ENCODE assay signal across 2 cellular contexts in the genomic region with DNA sequence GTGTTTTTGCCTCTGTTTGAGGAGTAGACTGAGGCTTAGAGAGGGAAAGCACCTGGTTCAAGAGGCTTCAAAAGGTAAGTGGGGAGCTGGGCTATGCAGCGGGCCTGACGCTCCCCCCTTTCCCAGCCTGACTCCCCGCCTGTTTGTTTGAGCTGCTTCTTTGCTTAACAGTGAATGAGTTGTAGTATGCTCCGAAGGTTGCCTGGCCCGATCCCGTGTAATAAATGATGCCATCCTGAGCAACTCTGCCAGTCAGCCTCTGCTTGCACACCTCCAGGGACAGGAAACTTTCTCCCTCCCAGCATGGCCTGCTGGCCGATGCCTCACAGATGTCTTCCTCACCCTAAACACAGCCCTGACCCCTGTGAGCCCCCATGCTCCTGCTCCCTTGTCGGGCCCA.
TF ChIP-seq lines count a peak whose summit lies in the region.

No MANE protein-coding gene starts in this region.

TF ChIP-seq in liver, 16 proteins besides CTCF, POLR2A, EP300 and RAD21:
- TF ChIP-seq HNF4A (conservative IDR thresholded peaks at IDR 0.05) (peak; percentile 52 to 54), NR2F2 (IDR thresholded peaks at IDR 0.05) (no peak), JUND (IDR thresholded peaks at IDR 0.05) (peak in 1 of 2 donors; percentile 29), RXRA (IDR thresholded peaks at IDR 0.05) (peak; percentile 27 to 46), SP1 (IDR thresholded peaks at IDR 0.05) (peak; percentile 66)
- TF ChIP-seq, protein P1, sequence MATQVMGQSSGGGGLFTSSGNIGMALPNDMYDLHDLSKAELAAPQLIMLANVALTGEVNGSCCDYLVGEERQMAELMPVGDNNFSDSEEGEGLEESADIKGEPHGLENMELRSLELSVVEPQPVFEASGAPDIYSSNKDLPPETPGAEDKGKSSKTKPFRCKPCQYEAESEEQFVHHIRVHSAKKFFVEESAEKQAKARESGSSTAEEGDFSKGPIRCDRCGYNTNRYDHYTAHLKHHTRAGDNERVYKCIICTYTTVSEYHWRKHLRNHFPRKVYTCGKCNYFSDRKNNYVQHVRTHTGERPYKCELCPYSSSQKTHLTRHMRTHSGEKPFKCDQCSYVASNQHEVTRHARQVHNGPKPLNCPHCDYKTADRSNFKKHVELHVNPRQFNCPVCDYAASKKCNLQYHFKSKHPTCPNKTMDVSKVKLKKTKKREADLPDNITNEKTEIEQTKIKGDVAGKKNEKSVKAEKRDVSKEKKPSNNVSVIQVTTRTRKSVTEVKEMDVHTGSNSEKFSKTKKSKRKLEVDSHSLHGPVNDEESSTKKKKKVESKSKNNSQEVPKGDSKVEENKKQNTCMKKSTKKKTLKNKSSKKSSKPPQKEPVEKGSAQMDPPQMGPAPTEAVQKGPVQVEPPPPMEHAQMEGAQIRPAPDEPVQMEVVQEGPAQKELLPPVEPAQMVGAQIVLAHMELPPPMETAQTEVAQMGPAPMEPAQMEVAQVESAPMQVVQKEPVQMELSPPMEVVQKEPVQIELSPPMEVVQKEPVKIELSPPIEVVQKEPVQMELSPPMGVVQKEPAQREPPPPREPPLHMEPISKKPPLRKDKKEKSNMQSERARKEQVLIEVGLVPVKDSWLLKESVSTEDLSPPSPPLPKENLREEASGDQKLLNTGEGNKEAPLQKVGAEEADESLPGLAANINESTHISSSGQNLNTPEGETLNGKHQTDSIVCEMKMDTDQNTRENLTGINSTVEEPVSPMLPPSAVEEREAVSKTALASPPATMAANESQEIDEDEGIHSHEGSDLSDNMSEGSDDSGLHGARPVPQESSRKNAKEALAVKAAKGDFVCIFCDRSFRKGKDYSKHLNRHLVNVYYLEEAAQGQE (IDR thresholded peaks at IDR 0.05): no peak

TF ChIP-seq in HepG2, 621 proteins besides CTCF, POLR2A, EP300 and RAD21:
- TF ChIP-seq CENPX (CRISPR knock-in tag; IDR thresholded peaks at IDR 0.05) (no peak), HMG20A (CRISPR knock-in tag; IDR thresholded peaks at IDR 0.05; ENCODE audit: borderline replicate concordance) (no peak), ZNF709 (CRISPR knock-in tag; IDR thresholded peaks at IDR 0.05) (no peak), FOSL1 (CRISPR knock-in tag; IDR thresholded peaks at IDR 0.05; ENCODE audit: borderline replicate concordance) (no peak), ZSCAN21 (CRISPR knock-in tag; IDR thresholded peaks at IDR 0.05; ENCODE audit: borderline replicate concordance) (no peak), ZNF773 (CRISPR knock-in tag; IDR thresholded peaks at IDR 0.05; ENCODE audit: borderline replicate concordance) (no peak), ZFP36L1 (CRISPR knock-in tag; IDR thresholded peaks at IDR 0.05) (no peak), ZNF230 (CRISPR knock-in tag; IDR thresholded peaks at IDR 0.05) (no peak), RXRA (CRISPR knock-in tag; IDR thresholded peaks at IDR 0.05) (no peak), FOXC1 (CRISPR knock-in tag; IDR thresholded peaks at IDR 0.05; ENCODE audit: borderline replicate concordance) (no peak)
- TF ChIP-seq, protein P2, sequence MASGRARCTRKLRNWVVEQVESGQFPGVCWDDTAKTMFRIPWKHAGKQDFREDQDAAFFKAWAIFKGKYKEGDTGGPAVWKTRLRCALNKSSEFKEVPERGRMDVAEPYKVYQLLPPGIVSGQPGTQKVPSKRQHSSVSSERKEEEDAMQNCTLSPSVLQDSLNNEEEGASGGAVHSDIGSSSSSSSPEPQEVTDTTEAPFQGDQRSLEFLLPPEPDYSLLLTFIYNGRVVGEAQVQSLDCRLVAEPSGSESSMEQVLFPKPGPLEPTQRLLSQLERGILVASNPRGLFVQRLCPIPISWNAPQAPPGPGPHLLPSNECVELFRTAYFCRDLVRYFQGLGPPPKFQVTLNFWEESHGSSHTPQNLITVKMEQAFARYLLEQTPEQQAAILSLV (CRISPR knock-in tag; IDR thresholded peaks at IDR 0.05; ENCODE audit: borderline replicate concordance): no peak
- TF ChIP-seq, protein P3, sequence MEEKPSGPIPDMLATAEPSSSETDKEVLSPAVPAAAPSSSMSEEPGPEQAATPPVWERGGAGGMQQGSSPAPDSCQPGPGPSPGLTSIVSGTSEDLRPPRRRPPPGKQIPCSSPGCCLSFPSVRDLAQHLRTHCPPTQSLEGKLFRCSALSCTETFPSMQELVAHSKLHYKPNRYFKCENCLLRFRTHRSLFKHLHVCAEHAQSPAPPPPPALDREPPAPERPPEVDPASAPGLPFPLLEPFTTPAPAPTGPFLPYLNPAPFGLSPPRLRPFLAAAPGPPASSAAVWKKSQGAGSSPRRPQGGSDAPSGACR (CRISPR knock-in tag; IDR thresholded peaks at IDR 0.05): no peak
- TF ChIP-seq, protein P4, sequence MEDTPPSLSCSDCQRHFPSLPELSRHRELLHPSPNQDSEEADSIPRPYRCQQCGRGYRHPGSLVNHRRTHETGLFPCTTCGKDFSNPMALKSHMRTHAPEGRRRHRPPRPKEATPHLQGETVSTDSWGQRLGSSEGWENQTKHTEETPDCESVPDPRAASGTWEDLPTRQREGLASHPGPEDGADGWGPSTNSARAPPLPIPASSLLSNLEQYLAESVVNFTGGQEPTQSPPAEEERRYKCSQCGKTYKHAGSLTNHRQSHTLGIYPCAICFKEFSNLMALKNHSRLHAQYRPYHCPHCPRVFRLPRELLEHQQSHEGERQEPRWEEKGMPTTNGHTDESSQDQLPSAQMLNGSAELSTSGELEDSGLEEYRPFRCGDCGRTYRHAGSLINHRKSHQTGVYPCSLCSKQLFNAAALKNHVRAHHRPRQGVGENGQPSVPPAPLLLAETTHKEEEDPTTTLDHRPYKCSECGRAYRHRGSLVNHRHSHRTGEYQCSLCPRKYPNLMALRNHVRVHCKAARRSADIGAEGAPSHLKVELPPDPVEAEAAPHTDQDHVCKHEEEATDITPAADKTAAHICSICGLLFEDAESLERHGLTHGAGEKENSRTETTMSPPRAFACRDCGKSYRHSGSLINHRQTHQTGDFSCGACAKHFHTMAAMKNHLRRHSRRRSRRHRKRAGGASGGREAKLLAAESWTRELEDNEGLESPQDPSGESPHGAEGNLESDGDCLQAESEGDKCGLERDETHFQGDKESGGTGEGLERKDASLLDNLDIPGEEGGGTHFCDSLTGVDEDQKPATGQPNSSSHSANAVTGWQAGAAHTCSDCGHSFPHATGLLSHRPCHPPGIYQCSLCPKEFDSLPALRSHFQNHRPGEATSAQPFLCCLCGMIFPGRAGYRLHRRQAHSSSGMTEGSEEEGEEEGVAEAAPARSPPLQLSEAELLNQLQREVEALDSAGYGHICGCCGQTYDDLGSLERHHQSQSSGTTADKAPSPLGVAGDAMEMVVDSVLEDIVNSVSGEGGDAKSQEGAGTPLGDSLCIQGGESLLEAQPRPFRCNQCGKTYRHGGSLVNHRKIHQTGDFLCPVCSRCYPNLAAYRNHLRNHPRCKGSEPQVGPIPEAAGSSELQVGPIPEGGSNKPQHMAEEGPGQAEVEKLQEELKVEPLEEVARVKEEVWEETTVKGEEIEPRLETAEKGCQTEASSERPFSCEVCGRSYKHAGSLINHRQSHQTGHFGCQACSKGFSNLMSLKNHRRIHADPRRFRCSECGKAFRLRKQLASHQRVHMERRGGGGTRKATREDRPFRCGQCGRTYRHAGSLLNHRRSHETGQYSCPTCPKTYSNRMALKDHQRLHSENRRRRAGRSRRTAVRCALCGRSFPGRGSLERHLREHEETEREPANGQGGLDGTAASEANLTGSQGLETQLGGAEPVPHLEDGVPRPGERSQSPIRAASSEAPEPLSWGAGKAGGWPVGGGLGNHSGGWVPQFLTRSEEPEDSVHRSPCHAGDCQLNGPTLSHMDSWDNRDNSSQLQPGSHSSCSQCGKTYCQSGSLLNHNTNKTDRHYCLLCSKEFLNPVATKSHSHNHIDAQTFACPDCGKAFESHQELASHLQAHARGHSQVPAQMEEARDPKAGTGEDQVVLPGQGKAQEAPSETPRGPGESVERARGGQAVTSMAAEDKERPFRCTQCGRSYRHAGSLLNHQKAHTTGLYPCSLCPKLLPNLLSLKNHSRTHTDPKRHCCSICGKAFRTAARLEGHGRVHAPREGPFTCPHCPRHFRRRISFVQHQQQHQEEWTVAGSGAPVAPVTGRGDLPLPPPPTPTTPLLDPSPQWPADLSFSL (CRISPR knock-in tag; IDR thresholded peaks at IDR 0.05): no peak
- TF ChIP-seq, protein P5, sequence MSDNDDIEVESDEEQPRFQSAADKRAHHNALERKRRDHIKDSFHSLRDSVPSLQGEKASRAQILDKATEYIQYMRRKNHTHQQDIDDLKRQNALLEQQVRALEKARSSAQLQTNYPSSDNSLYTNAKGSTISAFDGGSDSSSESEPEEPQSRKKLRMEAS (IDR thresholded peaks at IDR 0.05): no peak
